18 cellular contexts compared by ENCODE assay signal in the genomic region with DNA sequence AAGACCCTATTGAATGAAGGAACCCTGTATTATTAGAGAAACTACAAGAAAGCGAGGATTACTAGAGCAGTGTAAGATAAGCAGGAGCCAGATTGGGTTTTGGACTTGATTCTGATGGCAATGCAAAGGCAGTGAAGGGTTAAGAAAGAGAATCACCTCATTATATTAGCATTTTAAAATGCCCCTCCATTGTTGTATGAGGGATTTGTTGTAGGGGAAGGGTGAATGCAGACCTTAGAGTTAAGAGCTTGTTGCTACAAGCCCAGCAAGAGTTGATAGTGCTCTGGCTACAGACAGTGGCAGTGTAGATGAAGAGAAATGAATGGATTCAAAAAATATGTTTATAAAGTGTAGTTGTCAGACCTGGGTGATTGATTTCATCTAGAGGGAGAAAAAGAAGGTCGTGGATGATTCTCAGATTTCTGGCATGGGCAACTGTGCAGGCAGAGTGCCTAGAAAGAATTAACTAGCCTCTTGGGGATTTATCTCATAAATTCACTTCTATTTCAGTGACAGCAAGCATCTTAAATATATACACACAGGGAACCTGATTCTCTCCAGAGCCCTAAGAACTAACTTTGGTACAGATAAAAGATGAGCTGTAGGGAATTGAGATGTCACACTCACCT.
DNase-seq lines count a peak whose midpoint lies in the region; ATAC-seq and FAIRE-seq lines count a peak whose summit lies in the region.
"Had no signal": no experiment of that assay in that cellular context is flagged by ENCODE, and none has a peak within 500 bp of the region (broad histone marks: within the 10 kb centered on the region; RNA-seq: fewer than 3 reads in every experiment).

No MANE protein-coding gene starts in this region.

- peak; percentile 23 for FAIRE-seq in TTC549 (lab: Jason Lieb, UNC)
- FAIRE-seq: bronchial epithelial cell had no signal

- no peak overlapping the region for H3K27ac ChIP-seq in substantia nigra (ENCODE audit: low read depth, low read length, poor library complexity, severe bottlenecking)
- H3K27ac ChIP-seq: esophagus squamous epithelium, HL-60, left ventricle myocardium inferior had no signal

- ATAC-seq in HG02884 (IDR thresholded peaks at IDR 0.05; ENCODE audit: unreplicated experiment): no peak

- DNase-seq in DMS153 (lab: John Stamatoyannopoulos, UW) (peak; percentile 8), NCI-H1105 (lab: John Stamatoyannopoulos, UW) (peak; percentile 13), iPS-NIHi7 (ENCODE audit: extremely low spot score) (peak; percentile 31), T1000 (lab: John Stamatoyannopoulos, UW) (no peak), CD1c-positive myeloid dendritic cell (ENCODE audit: extremely low spot score) (no peak), substantia nigra (lab: John Stamatoyannopoulos, UW) (no peak)
- DNase-seq: activated naive CD4-positive, alpha-beta T cell treated with anti-CD3 and anti-CD28 coated beads, Interleukin-2, amount 50 U/mL, for 16 hours; Calu3; esophagus squamous epithelium; hippocampal formation; left ventricle myocardium inferior; NCI-H2029; NK-92 treated with Interleukin-12 subunit alpha and Interleukin-12 subunit beta, amount 100 ng/mL, for 24 hours; posterior cingulate gyrus had no signal

Comparison
In these comparisons a context has a peak if more than half of its experiments do, and no peak if none do; other contexts are left out.
1. DNase-seq: peak in DMS153 (single experiment), NCI-H1105 (single experiment) and iPS-NIHi7 (single experiment); none in T1000 (single experiment), CD1c-positive myeloid dendritic cell (single experiment) and substantia nigra (0 of 49).